Comparison of ENCODE assay signal across 15 cellular contexts in the genomic region with DNA sequence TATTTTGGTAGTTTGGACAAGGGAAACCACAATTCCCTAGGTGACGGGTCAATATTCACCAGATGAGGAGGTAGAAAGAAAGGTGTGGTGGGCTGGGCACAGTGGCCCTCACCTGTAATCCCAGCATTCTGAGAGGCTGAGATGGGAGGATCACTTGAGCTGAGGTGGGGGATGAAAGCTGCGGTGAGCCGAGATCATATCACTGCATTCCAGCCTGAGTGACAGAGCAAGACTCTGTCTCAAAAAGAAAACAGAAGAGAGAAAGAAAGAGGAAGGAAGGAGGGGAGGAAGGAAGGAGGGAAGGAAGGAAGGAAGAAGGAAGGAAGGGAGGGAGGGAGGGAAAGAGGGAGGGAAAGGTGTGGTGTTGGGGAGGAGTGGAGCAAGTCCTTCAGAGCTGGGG. TPM values are rescaled to one million over a fixed set of nuclear protein-coding genes. Genes with fewer than 3 reads are reported as not detected.
DNase-seq lines count a peak whose midpoint lies in the region; TF ChIP-seq lines count a peak whose summit lies in the region.
"Had no signal": no experiment of that assay in that cellular context is flagged by ENCODE, and none has a peak within 500 bp of the region (broad histone marks: within the 10 kb centered on the region; RNA-seq: fewer than 3 reads in every experiment).

No MANE protein-coding gene starts in this region.

- no peak overlapping the region for H3K4me2 ChIP-seq in mesendoderm (ENCODE audit: low read length)
- H3K4me2 ChIP-seq: KMS-11 had no signal

- WGBS in mesendoderm (ENCODE audit: extremely low coverage, insufficient coverage, low lambda C conversion rate), result no CpG with 5 or more reads among the region's 3 CpGs

- in situ Hi-C loops in KBM-7 (cut with MboI; ENCODE audit: low pct_unique_long_range_greater_than_20kb, low sequenced_read_pairs), result no loop called here

- H3K36me3 Mint-ChIP-seq in CD14-positive monocyte, result no peaks in the 10 kb centered on the region
- H3K36me3 Mint-ChIP-seq: CD4-positive, CD25-positive, alpha-beta regulatory T cell had no signal

- H3K79me1 ChIP-seq in mesendoderm (ENCODE audit: low read length), result no peaks in the 10 kb centered on the region

- H3K4me1 Mint-ChIP-seq in CD14-positive monocyte, result peaks cover 77% of the 10 kb centered on the region

- H3K79me2 ChIP-seq in mesendoderm (ENCODE audit: control insufficient read depth, insufficient read depth, low read length), result no peaks in the 10 kb centered on the region

- peaks cover 0 to 2% (median 0%) of the 10 kb centered on the region in 3 donors for H3K27me3 Mint-ChIP-seq in CD14-positive monocyte (ENCODE audit: low read depth in 3 of 3)
- H3K27me3 Mint-ChIP-seq: CD4-positive, CD25-positive, alpha-beta regulatory T cell had no signal

- no peak overlapping the region for H4K8ac ChIP-seq in mesendoderm (ENCODE audit: low read depth, low read length)

- no peaks in the 10 kb centered on the region for H3K36me3 ChIP-seq in mesendoderm (ENCODE audit: control insufficient read depth, insufficient read depth, low read length)

- H3K56ac ChIP-seq in mesendoderm (ENCODE audit: low read length), result no peak overlapping the region

- peaks cover 0 to 6% (median 2%) of the 10 kb centered on the region in 7 donors for H3K9me3 Mint-ChIP-seq in CD14-positive monocyte

- no peak overlapping the region for H4K5ac ChIP-seq in mesendoderm (ENCODE audit: low read length)

- no peak overlapping the region for H3K18ac ChIP-seq in mesendoderm (ENCODE audit: low read length)

- H2AK5ac ChIP-seq in mesendoderm (ENCODE audit: low read length), result no peak overlapping the region

- H2BK5ac ChIP-seq in mesendoderm (ENCODE audit: low read length), result no peak overlapping the region

- no peak overlapping the region for H3K9ac ChIP-seq in mesendoderm (ENCODE audit: low read length)
- H3K9ac ChIP-seq: KMS-11 had no signal

- H2BK120ac ChIP-seq in mesendoderm (ENCODE audit: low read depth, low read length), result no peak overlapping the region

- H3K27ac Mint-ChIP-seq in CD14-positive monocyte, result peak overlapping the region in 5 of 7 donors; percentile 20 to 82 (median 66)
- H3K27ac Mint-ChIP-seq: CD4-positive, CD25-positive, alpha-beta regulatory T cell had no signal

- no peak overlapping the region for H2BK15ac ChIP-seq in mesendoderm (replicated peaks; ENCODE audit: low read depth)

- H3K4me3 ChIP-seq in mesendoderm (ENCODE audit: low read length), result no peak overlapping the region

- no peak overlapping the region for H3K23ac ChIP-seq in mesendoderm (ENCODE audit: low read length)

- no peak overlapping the region for H3K4me3 Mint-ChIP-seq in CD14-positive monocyte

- intact Hi-C loops in CD14-positive monocyte (cut with micrococcal nuclease), result loop anchor here in 1 of 2 donors (10.0 kb wide), 1 partner anchor 53 kb away; a partner anchor contains a TSS

- DNase-seq in CD14-positive monocyte (ENCODE audit: low spot score), result no peak
- peak; percentile 52 for DNase-seq in KBM-7
- DNase-seq in dedifferentiated amniotic fluid mesenchymal stem cell (ENCODE audit: extremely low spot score), result peak; percentile 10
- DNase-seq in mesendoderm, result peak; percentile 26
- DNase-seq in NCI-H510A treated with DMSO at 0.1 percent for 48 hours (lab: John Stamatoyannopoulos, UW), result no peak
- no peak for DNase-seq in AML-193 (lab: John Stamatoyannopoulos, UW)
- no peak for DNase-seq in NK-92 (lab: John Stamatoyannopoulos, UW; ENCODE audit: unreplicated experiment)
- DNase-seq in middle frontal gyrus (ENCODE audit: extremely low spot score, low spot score), result no peak
- DNase-seq: Caco-2; CD4-positive, CD25-positive, alpha-beta regulatory T cell; NCI-H1417 treated with DMSO at 0.1 percent for 48 hours; NCI-H1930; NCI-H345; NCI-H526 had no signal

- H3K4me1 ChIP-seq in mesendoderm (ENCODE audit: control insufficient read depth, low read depth, low read length), result peaks cover 4% of the 10 kb centered on the region
- H3K4me1 ChIP-seq: Caco-2 had no signal

- no peaks in the 10 kb centered on the region for H3K27me3 ChIP-seq in mesendoderm (ENCODE audit: insufficient read depth, low read length, poor library complexity)

- TF ChIP-seq CTCF in CD14-positive monocyte (IDR thresholded peaks at IDR 0.05), result no peak

- no peak overlapping the region for H3K27ac ChIP-seq in mesendoderm (ENCODE audit: low read depth, low read length)
- H3K27ac ChIP-seq: KMS-11 had no signal

- no peak overlapping the region for H3K4ac ChIP-seq in mesendoderm (ENCODE audit: low read depth, low read length)

RNA-seq across cellular contexts. Expression of a gene that starts 56.1 kb away (rescaled TPM):
- polyA plus RNA-seq in CD14-positive monocyte, result 100 to 1,000 TPM; 187 to 206 TPM
- polyA plus RNA-seq in mesendoderm (2013, experiment 1 of 2), result 135 TPM
- polyA plus RNA-seq in mesendoderm (2013, experiment 2 of 2), result 134 TPM

Comparison
In these comparisons a context has a peak if more than half of its experiments do, and no peak if none do; other contexts are left out.
1. DNase-seq: peak in KBM-7 (single experiment), dedifferentiated amniotic fluid mesenchymal stem cell (single experiment) and mesendoderm (single experiment); none in CD14-positive monocyte (single experiment), NCI-H510A treated with DMSO at 0.1 percent for 48 hours (single experiment), AML-193 (0 of 2), NK-92 (single experiment) and middle frontal gyrus (single experiment).